ENCODE assay signal across 14 cellular contexts in genomic region chr10:105953056-105953455, GRCh38.
A peak's percentile ranks its signal among the peaks of the same experiment; 100 is the strongest.
DNase-seq lines count a peak whose midpoint lies in the region; ATAC-seq and TF ChIP-seq lines count a peak whose summit lies in the region.
"Had no signal": no experiment of that assay in that cellular context is flagged by ENCODE, and none has a peak within 500 bp of the region (broad histone marks: within the 10 kb centered on the region; RNA-seq: fewer than 3 reads in every experiment).

No MANE protein-coding gene starts in this region.

- intact Hi-C loops in prostate gland (cut with DNase I): no loop called here

- peak overlapping the region; percentile 24 for H3K27ac Mint-ChIP-seq in HFFc6
- peak overlapping the region in 4 of 5 experiments; percentile 8 to 91 (median 70) for H3K27ac Mint-ChIP-seq in brain
- H3K27ac Mint-ChIP-seq in CD8-positive, alpha-beta memory T cell: no peak overlapping the region
- H3K27ac Mint-ChIP-seq: CD4-positive, alpha-beta memory T cell had no signal

- H3K9ac ChIP-seq in muscle layer of colon (ENCODE audit: low read length) (no peak overlapping the region), stomach smooth muscle (ENCODE audit: low read length in 2 of 2) (no peak overlapping the region)

- H3K27ac ChIP-seq in muscle layer of colon (ENCODE audit: low read depth, low read length) (peak overlapping the region; percentile 72), stomach smooth muscle (ENCODE audit: low read length) (peak overlapping the region; percentile 76), prostate gland (no peak overlapping the region)
- H3K27ac ChIP-seq in CD8-positive, alpha-beta memory T cell (ENCODE audit: low read depth, low read length): no peak overlapping the region

- 84% methylated on average over 4 of the region's 4 CpGs for WGBS in prostate gland

- CTCF ChIA-PET in CD8-positive, alpha-beta memory T cell (lab: Charles Lee): no interaction called here

- H3K9me3 Mint-ChIP-seq in HFFc6: no peaks in the 10 kb centered on the region
- no peaks in the 10 kb centered on the region for H3K9me3 Mint-ChIP-seq in brain
- H3K9me3 Mint-ChIP-seq in CD8-positive, alpha-beta memory T cell: peaks cover 0 to 9% (median 6%) of the 10 kb centered on the region in 5 donors

- ATAC-seq in left lobe of liver: no peak

- H3K27me3 ChIP-seq in muscle layer of colon (ENCODE audit: control insufficient read depth in 1 of 2, insufficient read depth in 2 of 2, low read length in 2 of 2) (no peaks in the 10 kb centered on the region), stomach smooth muscle (ENCODE audit: control insufficient read depth in 1 of 2, insufficient read depth in 2 of 2, low read length in 2 of 2) (no peaks in the 10 kb centered on the region), prostate gland (replicated peaks; ENCODE audit: insufficient read depth) (no peaks in the 10 kb centered on the region)
- no peaks in the 10 kb centered on the region for H3K27me3 ChIP-seq in CD8-positive, alpha-beta memory T cell (ENCODE audit: insufficient read depth, low read length, poor library complexity, severe bottlenecking)
- H3K27me3 ChIP-seq: BE2C had no signal

- H3K4me3 Mint-ChIP-seq in HFFc6 (peak overlapping the region; percentile 60; the same call in 1 of the 2 replicates), brain (no peak overlapping the region)
- no peak overlapping the region for H3K4me3 Mint-ChIP-seq in CD8-positive, alpha-beta memory T cell
- H3K4me3 Mint-ChIP-seq: CD4-positive, alpha-beta memory T cell had no signal

- H3K4me3 ChIP-seq in muscle layer of colon (ENCODE audit: low read depth in 1 of 2, low read length in 2 of 2) (no peak overlapping the region), stomach smooth muscle (ENCODE audit: low read length in 2 of 2) (peak overlapping the region in 1 of 2 donors; percentile 56), prostate gland (no peak overlapping the region)
- no peak overlapping the region for H3K4me3 ChIP-seq in CD8-positive, alpha-beta memory T cell (ENCODE audit: low read length)

- TF ChIP-seq POLR2A in prostate gland (IDR thresholded peaks at IDR 0.05): no peak

- H3K4me1 ChIP-seq in muscle layer of colon (ENCODE audit: insufficient read depth, low read length) (peaks cover 5% of the 10 kb centered on the region), stomach smooth muscle (ENCODE audit: control insufficient read depth, insufficient read depth, low read length) (peaks cover 7% of the 10 kb centered on the region), prostate gland (replicated peaks) (no peaks in the 10 kb centered on the region)
- no peaks in the 10 kb centered on the region for H3K4me1 ChIP-seq in CD8-positive, alpha-beta memory T cell (ENCODE audit: insufficient read depth, low read length)
- H3K4me1 ChIP-seq: BE2C had no signal

- H3K36me3 ChIP-seq in muscle layer of colon (ENCODE audit: insufficient read depth, low read length) (no peaks in the 10 kb centered on the region), stomach smooth muscle (ENCODE audit: control insufficient read depth in 2 of 2, insufficient read depth in 2 of 2, low read length in 2 of 2) (no peaks in the 10 kb centered on the region), prostate gland (no peaks in the 10 kb centered on the region)
- H3K36me3 ChIP-seq in CD8-positive, alpha-beta memory T cell (ENCODE audit: insufficient read depth, low read length): no peaks in the 10 kb centered on the region
- H3K36me3 ChIP-seq: BE2C had no signal

- no peak for DNase-seq in HFFc6
- DNase-seq in left lobe of liver (ENCODE audit: low spot score): no peak
- DNase-seq in prostate gland (ENCODE audit: low spot score): no peak
- DNase-seq in AG08395 (ENCODE audit: low spot score): no peak
- DNase-seq in CD8-positive, alpha-beta memory T cell: no peak
- DNase-seq: BE2C; CD4-positive, alpha-beta memory T cell; NCI-H1048; NCI-H146; NCI-H2081 treated with DMSO at 0.1 percent for 48 hours; NCI-H524 had no signal

- no peak for TF ChIP-seq CTCF in HFFc6 (IDR thresholded peaks at IDR 0.05)
- TF ChIP-seq CTCF in brain (conservative IDR thresholded peaks at IDR 0.05): no peak
- TF ChIP-seq CTCF in prostate gland (IDR thresholded peaks at IDR 0.05): no peak

- no peaks in the 10 kb centered on the region for H3K9me3 ChIP-seq in muscle layer of colon (ENCODE audit: low read length)
- H3K9me3 ChIP-seq in stomach smooth muscle (ENCODE audit: control insufficient read depth in 2 of 2, low read length in 2 of 2): peaks cover 0 to 2% of the 10 kb centered on the region in 2 donors
- H3K9me3 ChIP-seq in prostate gland: no peaks in the 10 kb centered on the region
- no peaks in the 10 kb centered on the region for H3K9me3 ChIP-seq in CD8-positive, alpha-beta memory T cell (ENCODE audit: low read length)
- H3K9me3 ChIP-seq: BE2C had no signal

- H3K27me3 Mint-ChIP-seq in HFFc6 (ENCODE audit: insufficient read depth): no peaks in the 10 kb centered on the region; the same call in 1 of the 2 replicates
- peaks cover 10% of the 10 kb centered on the region for H3K27me3 Mint-ChIP-seq in brain
- H3K27me3 Mint-ChIP-seq in CD8-positive, alpha-beta memory T cell: no peaks in the 10 kb centered on the region
- H3K27me3 Mint-ChIP-seq: CD4-positive, alpha-beta memory T cell had no signal

- H3K4me1 Mint-ChIP-seq in HFFc6 (ENCODE audit: low read depth): peaks cover 16% of the 10 kb centered on the region
- H3K4me1 Mint-ChIP-seq in brain: peaks cover 40% of the 10 kb centered on the region
- no peaks in the 10 kb centered on the region for H3K4me1 Mint-ChIP-seq in CD8-positive, alpha-beta memory T cell
- H3K4me1 Mint-ChIP-seq: CD4-positive, alpha-beta memory T cell had no signal

- POLR2A ChIA-PET in CD8-positive, alpha-beta memory T cell (lab: Charles Lee): no interaction called here

- H3K36me3 Mint-ChIP-seq in HFFc6 (ENCODE audit: low read depth) (no peaks in the 10 kb centered on the region), brain (no peaks in the 10 kb centered on the region)
- no peaks in the 10 kb centered on the region for H3K36me3 Mint-ChIP-seq in CD8-positive, alpha-beta memory T cell
- H3K36me3 Mint-ChIP-seq: CD4-positive, alpha-beta memory T cell had no signal

Comparison
In these comparisons a context has a peak if more than half of its experiments do, and no peak if none do; other contexts are left out.
1. H3K27ac Mint-ChIP-seq: peak in HFFc6 (single experiment) and brain (4 of 5); none in CD8-positive, alpha-beta memory T cell (0 of 8).
2. H3K27ac ChIP-seq: peak in muscle layer of colon (single experiment) and stomach smooth muscle (single experiment); none in prostate gland (0 of 2) and CD8-positive, alpha-beta memory T cell (single experiment).